In genomic region chr16:51637744-51638100, GRCh38 we compare ENCODE assay signal across 16 cellular contexts.
DNase-seq lines count a peak whose midpoint lies in the region; ATAC-seq and TF ChIP-seq lines count a peak whose summit lies in the region.
"Had no signal": no experiment of that assay in that cellular context is flagged by ENCODE, and none has a peak within 500 bp of the region (broad histone marks: within the 10 kb centered on the region; RNA-seq: fewer than 3 reads in every experiment).

No MANE protein-coding gene starts in this region.

- H3K36me3 Mint-ChIP-seq in progenitor cell of endocrine pancreas (ENCODE audit: insufficient read depth) = no peaks in the 10 kb centered on the region
- H3K36me3 Mint-ChIP-seq: memory B cell had no signal

- H3K27ac ChIP-seq in lower lobe of right lung = no peak overlapping the region
- H3K27ac ChIP-seq: KMS-11 had no signal

- DNase-seq in NCI-H2171 treated with DMSO at 0.1 percent for 48 hours (lab: John Stamatoyannopoulos, UW) (peak; percentile 47), NCI-H2171 (lab: John Stamatoyannopoulos, UW) (no peak), NCI-H524 treated with DMSO at 0.1 percent for 48 hours (lab: John Stamatoyannopoulos, UW) (peak; percentile 56), epithelial cell of esophagus (ENCODE audit: low read depth) (peak; percentile 19), sciatic nerve (ENCODE audit: low spot score) (no peak), NCI-H2029 (lab: John Stamatoyannopoulos, UW) (no peak), progenitor cell of endocrine pancreas (ENCODE audit: low spot score, unreplicated experiment) (no peak), lower lobe of right lung (no peak)
- DNase-seq: activated CD8-positive, alpha-beta T cell treated with anti-CD3 and anti-CD28 coated beads for 36 hours; NCI-H2029 treated with DMSO at 0.1 percent for 48 hours; SHP77 treated with DMSO at 0.1 percent for 48 hours; stimulated activated naive CD4-positive, alpha-beta T cell; T1000 had no signal

- H3K27me3 ChIP-seq in lower lobe of right lung (ENCODE audit: low read depth) = no peaks in the 10 kb centered on the region

- no peak overlapping the region for H3K27ac Mint-ChIP-seq in progenitor cell of endocrine pancreas
- H3K27ac Mint-ChIP-seq: activated CD8-positive, alpha-beta T cell treated with anti-CD3 and anti-CD28 coated beads for 36 hours; dendritic cell treated with granulocyte-macrophage colony-stimulating factor and Interleukin-4, amounts not matched to agents 40 ng/mL and 50 ng/mL, for 4 days; memory B cell had no signal

- H3K9me3 ChIP-seq in lower lobe of right lung = no peaks in the 10 kb centered on the region

- H3K4me3 ChIP-seq in epithelial cell of esophagus (ENCODE audit: low read length) = no peak overlapping the region
- no peak overlapping the region for H3K4me3 ChIP-seq in lower lobe of right lung

- TF ChIP-seq CTCF in epithelial cell of esophagus (IDR thresholded peaks at IDR 0.05; ENCODE audit: insufficient read depth, low read depth, low read length, missing control alignments) (no peak), progenitor cell of endocrine pancreas (IDR thresholded peaks at IDR 0.05; ENCODE audit: unreplicated experiment) (no peak), lower lobe of right lung (IDR thresholded peaks at IDR 0.05) (no peak)

- no peaks in the 10 kb centered on the region for H3K36me3 ChIP-seq in lower lobe of right lung

- H3K4me1 Mint-ChIP-seq in progenitor cell of endocrine pancreas (ENCODE audit: low read depth) = peaks cover 6% of the 10 kb centered on the region
- H3K4me1 Mint-ChIP-seq: memory B cell had no signal

- no peaks in the 10 kb centered on the region for H3K9me3 Mint-ChIP-seq in progenitor cell of endocrine pancreas (ENCODE audit: low read depth)

- ATAC-seq in sciatic nerve = peak; percentile 41
- ATAC-seq in lower lobe of right lung = no peak
- ATAC-seq: activated CD8-positive, alpha-beta T cell treated with anti-CD3 and anti-CD28 coated beads for 36 hours had no signal

- intact Hi-C loops in sciatic nerve (cut with DNase I) (no loop called here), lower lobe of right lung (cut with DNase I) (no loop called here)

- no peak overlapping the region for H3K4me3 Mint-ChIP-seq in progenitor cell of endocrine pancreas (ENCODE audit: low read depth)
- H3K4me3 Mint-ChIP-seq: activated CD8-positive, alpha-beta T cell treated with anti-CD3 and anti-CD28 coated beads for 36 hours; dendritic cell treated with granulocyte-macrophage colony-stimulating factor and Interleukin-4, amounts not matched to agents 40 ng/mL and 50 ng/mL, for 4 days; memory B cell had no signal

- no peaks in the 10 kb centered on the region for H3K4me1 ChIP-seq in lower lobe of right lung

- peaks cover 52% of the 10 kb centered on the region for H3K27me3 Mint-ChIP-seq in progenitor cell of endocrine pancreas
- H3K27me3 Mint-ChIP-seq: dendritic cell treated with granulocyte-macrophage colony-stimulating factor and Interleukin-4, amounts not matched to agents 40 ng/mL and 50 ng/mL, for 4 days; memory B cell had no signal

Comparison
In these comparisons a context has a peak if more than half of its experiments do, and no peak if none do; other contexts are left out.
1. DNase-seq: peak in NCI-H2171 treated with DMSO at 0.1 percent for 48 hours (single experiment), NCI-H524 treated with DMSO at 0.1 percent for 48 hours (single experiment) and epithelial cell of esophagus (single experiment); none in NCI-H2171 (single experiment), sciatic nerve (single experiment), NCI-H2029 (single experiment), progenitor cell of endocrine pancreas (single experiment) and lower lobe of right lung (single experiment).